ENCODE assay signal across 8 cellular contexts in genomic region chr5:154384480-154385235, GRCh38.
A peak's percentile ranks its signal among the peaks of the same experiment; 100 is the strongest.
DNase-seq lines count a peak whose midpoint lies in the region; ATAC-seq, FAIRE-seq and TF ChIP-seq lines count a peak whose summit lies in the region.

No MANE protein-coding gene starts in this region.

- H3K27me3 Mint-ChIP-seq in naive thymus-derived CD4-positive, alpha-beta T cell = no peaks in the 10 kb centered on the region

- H3K9me3 Mint-ChIP-seq in naive thymus-derived CD4-positive, alpha-beta T cell = peaks cover 0 to 11% (median 0%) of the 10 kb centered on the region in 11 donors

- no peaks in the 10 kb centered on the region for H3K9me2 ChIP-seq in MM.1S (replicated peaks; ENCODE audit: insufficient read depth, low read length)

- H3K4me3 ChIP-seq in HEK293 (ENCODE audit: low read depth, low read length) (no peak overlapping the region), MM.1S (ENCODE audit: low read length) (no peak overlapping the region), heart left ventricle (no peak overlapping the region)
- H3K4me3 ChIP-seq in naive thymus-derived CD4-positive, alpha-beta T cell (ENCODE audit: low read length) = no peak overlapping the region

- no peaks in the 10 kb centered on the region for H3F3A ChIP-seq in MM.1S (ENCODE audit: insufficient read depth, low read length)

- H3K36me3 Mint-ChIP-seq in naive thymus-derived CD4-positive, alpha-beta T cell = peaks cover 12 to 46% (median 34%) of the 10 kb centered on the region in 5 donors

- H3K27ac Mint-ChIP-seq in naive thymus-derived CD4-positive, alpha-beta T cell = peak overlapping the region in 3 of 9 donors; percentile 21 to 40 (median 33)

- H3K4me1 Mint-ChIP-seq in naive thymus-derived CD4-positive, alpha-beta T cell = peaks cover 0 to 14% (median 4%) of the 10 kb centered on the region in 7 donors

- TF ChIP-seq POLR2A in heart left ventricle (IDR thresholded peaks at IDR 0.05) (no peak), H54 (IDR thresholded peaks at IDR 0.05; ENCODE audit: low read depth, low read length) (no peak)

- FAIRE-seq in H54 (lab: Jason Lieb, UNC) = no peak

- ATAC-seq in GM18867 (IDR thresholded peaks at IDR 0.05; ENCODE audit: unreplicated experiment) (peak; percentile 97), heart left ventricle (no peak), SK-N-SH treated with all-trans-retinoic acid at 6 μM for 48 hours (no peak)
- ATAC-seq in naive thymus-derived CD4-positive, alpha-beta T cell = peak; percentile 73

- no peaks in the 10 kb centered on the region for H3K27me3 ChIP-seq in MM.1S (replicated peaks; ENCODE audit: insufficient read depth, low read length)
- no peaks in the 10 kb centered on the region for H3K27me3 ChIP-seq in naive thymus-derived CD4-positive, alpha-beta T cell (ENCODE audit: control insufficient read depth in 2 of 2, insufficient read depth in 2 of 2, low read length in 2 of 2)
- H3K27me3 ChIP-seq in heart left ventricle = no peaks in the 10 kb centered on the region

- no peak overlapping the region for H3K4me3 Mint-ChIP-seq in naive thymus-derived CD4-positive, alpha-beta T cell

- peaks cover 0 to 6% of the 10 kb centered on the region in 2 experiments; a peak in 1 of 3 replicates for H3K36me3 ChIP-seq in HEK293 (ENCODE audit: control insufficient read depth in 2 of 2, insufficient read depth in 1 of 2, low read length in 2 of 2)
- 0 out of 2 replicates have a peak, but pooled peaks cover 3% of the 10 kb centered on the region for H3K36me3 ChIP-seq in MM.1S (replicated peaks; ENCODE audit: insufficient read depth, low read length)
- peaks cover 0 to 42% (median 0%) of the 10 kb centered on the region in 3 experiments for H3K36me3 ChIP-seq in naive thymus-derived CD4-positive, alpha-beta T cell (ENCODE audit: control insufficient read depth in 2 of 3, insufficient read depth in 3 of 3, low read length in 3 of 3)
- H3K36me3 ChIP-seq in heart left ventricle = peaks cover 0 to 63% (median 17%) of the 10 kb centered on the region in 9 donors

- WGBS in heart left ventricle, 4 donors = 72 to 83% (median 80%) methylated on average over 9 of the region's 9 CpGs

- H3K9ac ChIP-seq in MM.1S (ENCODE audit: low read length) = no peak overlapping the region

- H3K9me3 ChIP-seq in HEK293 (ENCODE audit: control insufficient read depth, insufficient read depth, low read depth, low read length) (no peaks in the 10 kb centered on the region), MM.1S (replicated peaks; ENCODE audit: insufficient read depth, low read length) (no peaks in the 10 kb centered on the region), heart left ventricle (no peaks in the 10 kb centered on the region)
- no peaks in the 10 kb centered on the region for H3K9me3 ChIP-seq in naive thymus-derived CD4-positive, alpha-beta T cell (ENCODE audit: control insufficient read depth in 2 of 3, low read length in 3 of 3)

- H4K20me1 ChIP-seq in MM.1S (ENCODE audit: insufficient read depth, low read length) = no peaks in the 10 kb centered on the region

- POLR2A ChIA-PET in HEK293 (lab: Yijun Ruan, JAX) = interaction anchor here (0.8 kb wide), 1 partner anchor 17 kb away, joined by 3 read pairs; no protein-coding TSS in a partner anchor
- POLR2A ChIA-PET in naive thymus-derived CD4-positive, alpha-beta T cell (lab: Charles Lee) = no interaction called here

- intact Hi-C loops in naive thymus-derived CD4-positive, alpha-beta T cell (cut with micrococcal nuclease) = no loop called here
- intact Hi-C loops in heart left ventricle (cut with DNase I) = no loop called here

- no peaks in the 10 kb centered on the region for H3K79me2 ChIP-seq in MM.1S (ENCODE audit: low read length)

- peak; percentile 73 for DNase-seq in MM.1S
- DNase-seq in naive thymus-derived CD4-positive, alpha-beta T cell = no peak
- no peak for DNase-seq in heart left ventricle
- DNase-seq in H54 (ENCODE audit: insufficient read length, low spot score) = no peak
- no peak for DNase-seq in HuH-7.5 (ENCODE audit: low spot score)

- H3K4me1 ChIP-seq in HEK293 (ENCODE audit: control insufficient read depth, insufficient read depth, low read length) (no peaks in the 10 kb centered on the region), MM.1S (ENCODE audit: low read length) (peaks cover 17% of the 10 kb centered on the region), heart left ventricle (peaks cover 0 to 10% (median 0%) of the 10 kb centered on the region in 12 donors)
- H3K4me1 ChIP-seq in naive thymus-derived CD4-positive, alpha-beta T cell (ENCODE audit: control insufficient read depth in 2 of 2, insufficient read depth in 2 of 2, low read length in 2 of 2) = peaks cover 0 to 31% of the 10 kb centered on the region in 2 donors

- CTCF ChIA-PET in HEK293 (lab: Yijun Ruan, JAX) = interaction anchor here (0.7 kb wide), 1 partner anchor 38 kb away, joined by 3 read pairs; no protein-coding TSS in a partner anchor
- CTCF ChIA-PET in naive thymus-derived CD4-positive, alpha-beta T cell (lab: Charles Lee) = no interaction called here

- H3K4me2 ChIP-seq in MM.1S (ENCODE audit: low read depth, low read length) = 0 out of 2 replicates have a peak overlapping the region, but pooled peaks have one; percentile 1

- H2AFZ ChIP-seq in MM.1S (ENCODE audit: low read length) = no peak overlapping the region

- H3K27ac ChIP-seq in HEK293 (ENCODE audit: extremely low read depth, low read depth, low read length) = no peak overlapping the region
- peak overlapping the region; percentile 28; the same call in 1 of the 2 replicates for H3K27ac ChIP-seq in MM.1S (ENCODE audit: low read length)
- no peak overlapping the region for H3K27ac ChIP-seq in naive thymus-derived CD4-positive, alpha-beta T cell (ENCODE audit: low read depth, low read length)
- no peak overlapping the region for H3K27ac ChIP-seq in heart left ventricle

- no peak for TF ChIP-seq CTCF in HEK293 (tag by site-specific recombination; IDR thresholded peaks at IDR 0.05)
- no peak for TF ChIP-seq CTCF in MM.1S (IDR thresholded peaks at IDR 0.05; ENCODE audit: low read length)
- no peak for TF ChIP-seq CTCF in heart left ventricle (IDR thresholded peaks at IDR 0.05)

TF ChIP-seq in HEK293, 187 proteins besides CTCF, POLR2A, EP300 and RAD21 (continues in another document):
- no peak for TF ChIP-seq ZNF426 (tag by site-specific recombination; IDR thresholded peaks at IDR 0.05)
- TF ChIP-seq, protein P1, sequence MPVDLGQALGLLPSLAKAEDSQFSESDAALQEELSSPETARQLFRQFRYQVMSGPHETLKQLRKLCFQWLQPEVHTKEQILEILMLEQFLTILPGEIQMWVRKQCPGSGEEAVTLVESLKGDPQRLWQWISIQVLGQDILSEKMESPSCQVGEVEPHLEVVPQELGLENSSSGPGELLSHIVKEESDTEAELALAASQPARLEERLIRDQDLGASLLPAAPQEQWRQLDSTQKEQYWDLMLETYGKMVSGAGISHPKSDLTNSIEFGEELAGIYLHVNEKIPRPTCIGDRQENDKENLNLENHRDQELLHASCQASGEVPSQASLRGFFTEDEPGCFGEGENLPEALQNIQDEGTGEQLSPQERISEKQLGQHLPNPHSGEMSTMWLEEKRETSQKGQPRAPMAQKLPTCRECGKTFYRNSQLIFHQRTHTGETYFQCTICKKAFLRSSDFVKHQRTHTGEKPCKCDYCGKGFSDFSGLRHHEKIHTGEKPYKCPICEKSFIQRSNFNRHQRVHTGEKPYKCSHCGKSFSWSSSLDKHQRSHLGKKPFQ (tag by site-specific recombination; IDR thresholded peaks at IDR 0.05) = peak; percentile 48; the same call in 1 of the 2 replicates
- no peak for TF ChIP-seq ZFP69B (tag by site-specific recombination; IDR thresholded peaks at IDR 0.05)
- TF ChIP-seq TCF7L2 (IDR thresholded peaks at IDR 0.05; ENCODE audit: borderline replicate concordance, low read depth, low read length) = no peak
- TF ChIP-seq ZNF704 (tag by site-specific recombination; IDR thresholded peaks at IDR 0.05) = no peak
- TF ChIP-seq YY1 (tag by site-specific recombination; IDR thresholded peaks at IDR 0.05) = no peak
- no peak for TF ChIP-seq ZNF423 (tag by site-specific recombination; IDR thresholded peaks at IDR 0.05)

TF ChIP-seq in SK-N-SH treated with all-trans-retinoic acid at 6 μM for 48 hours, 23 proteins besides CTCF, POLR2A, EP300 and RAD21 (continues in another document):
- TF ChIP-seq CREB5 (CRISPR knock-in tag; IDR thresholded peaks at IDR 0.05; ENCODE audit: low read depth) (no peak), ZNF8 (CRISPR knock-in tag; IDR thresholded peaks at IDR 0.05) (no peak), ZFP30 (CRISPR knock-in tag; IDR thresholded peaks at IDR 0.05) (no peak), ARNTL (CRISPR knock-in tag; IDR thresholded peaks at IDR 0.05; ENCODE audit: borderline replicate concordance, low read depth) (no peak), TOX (CRISPR knock-in tag; IDR thresholded peaks at IDR 0.05; ENCODE audit: borderline replicate concordance) (no peak), BACH2 (CRISPR knock-in tag; IDR thresholded peaks at IDR 0.05; ENCODE audit: borderline replicate concordance) (no peak), PPARA (CRISPR knock-in tag; IDR thresholded peaks at IDR 0.05; ENCODE audit: borderline replicate concordance) (no peak), ZC3H10 (CRISPR knock-in tag; IDR thresholded peaks at IDR 0.05) (no peak), CSDC2 (CRISPR knock-in tag; IDR thresholded peaks at IDR 0.05) (no peak), ZNF70 (CRISPR knock-in tag; IDR thresholded peaks at IDR 0.05) (no peak)

Comparison
In these comparisons a context has a peak if more than half of its experiments do, and no peak if none do; other contexts are left out.
1. ATAC-seq: peak in GM18867 (single experiment) and naive thymus-derived CD4-positive, alpha-beta T cell (single experiment); none in heart left ventricle (0 of 4) and SK-N-SH treated with all-trans-retinoic acid at 6 μM for 48 hours (single experiment).